In the genomic region with DNA sequence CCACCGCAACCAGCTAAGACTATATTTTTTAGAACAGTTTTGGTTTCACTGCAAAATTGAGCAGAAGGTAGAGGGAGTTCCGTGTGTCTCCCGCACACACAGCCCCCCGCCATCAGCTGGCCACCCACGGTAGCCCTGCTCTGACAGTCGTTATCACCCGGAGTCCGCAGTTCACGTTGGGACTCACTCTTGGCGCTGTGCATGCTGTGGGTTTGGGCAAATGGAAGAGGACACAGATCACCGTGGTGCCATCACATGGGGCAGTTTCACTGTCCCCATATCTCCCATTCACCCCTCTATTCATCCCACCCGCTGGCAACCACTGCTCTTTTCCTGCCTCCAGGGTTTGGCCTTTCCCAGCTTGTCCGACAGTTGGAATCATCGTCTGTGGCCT, we compare ENCODE assay signal across 1 cellular context.
TF ChIP-seq lines count a peak whose summit lies in the region.

No MANE protein-coding gene starts in this region.

TF ChIP-seq in IMR-90, 13 proteins besides CTCF, POLR2A, EP300 and RAD21:
- TF ChIP-seq CHD1 (IDR thresholded peaks at IDR 0.05; ENCODE audit: low read depth, low read length), result no peak
- TF ChIP-seq SMC3 (IDR thresholded peaks at IDR 0.05; ENCODE audit: low read depth, low read length), result no peak
- no peak for TF ChIP-seq MXI1 (IDR thresholded peaks at IDR 0.05; ENCODE audit: borderline replicate concordance, low read depth, low read length)
- TF ChIP-seq BHLHE40 (IDR thresholded peaks at IDR 0.05; ENCODE audit: low read depth, low read length), result no peak
- TF ChIP-seq, protein P1, sequence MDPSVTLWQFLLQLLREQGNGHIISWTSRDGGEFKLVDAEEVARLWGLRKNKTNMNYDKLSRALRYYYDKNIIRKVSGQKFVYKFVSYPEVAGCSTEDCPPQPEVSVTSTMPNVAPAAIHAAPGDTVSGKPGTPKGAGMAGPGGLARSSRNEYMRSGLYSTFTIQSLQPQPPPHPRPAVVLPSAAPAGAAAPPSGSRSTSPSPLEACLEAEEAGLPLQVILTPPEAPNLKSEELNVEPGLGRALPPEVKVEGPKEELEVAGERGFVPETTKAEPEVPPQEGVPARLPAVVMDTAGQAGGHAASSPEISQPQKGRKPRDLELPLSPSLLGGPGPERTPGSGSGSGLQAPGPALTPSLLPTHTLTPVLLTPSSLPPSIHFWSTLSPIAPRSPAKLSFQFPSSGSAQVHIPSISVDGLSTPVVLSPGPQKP (IDR thresholded peaks at IDR 0.05; ENCODE audit: borderline replicate concordance, low read depth, low read length), result no peak
- TF ChIP-seq MAZ (IDR thresholded peaks at IDR 0.05; ENCODE audit: borderline replicate concordance, low read depth, low read length), result no peak
- no peak for TF ChIP-seq MAFK (IDR thresholded peaks at IDR 0.05; ENCODE audit: low read depth, low read length)
- TF ChIP-seq, protein P2, sequence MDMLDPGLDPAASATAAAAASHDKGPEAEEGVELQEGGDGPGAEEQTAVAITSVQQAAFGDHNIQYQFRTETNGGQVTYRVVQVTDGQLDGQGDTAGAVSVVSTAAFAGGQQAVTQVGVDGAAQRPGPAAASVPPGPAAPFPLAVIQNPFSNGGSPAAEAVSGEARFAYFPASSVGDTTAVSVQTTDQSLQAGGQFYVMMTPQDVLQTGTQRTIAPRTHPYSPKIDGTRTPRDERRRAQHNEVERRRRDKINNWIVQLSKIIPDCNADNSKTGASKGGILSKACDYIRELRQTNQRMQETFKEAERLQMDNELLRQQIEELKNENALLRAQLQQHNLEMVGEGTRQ (IDR thresholded peaks at IDR 0.05; ENCODE audit: low read depth, low read length), result no peak
- no peak for TF ChIP-seq RCOR1 (IDR thresholded peaks at IDR 0.05; ENCODE audit: insufficient replicate concordance, low read length)
- no peak for TF ChIP-seq RFX5 (IDR thresholded peaks at IDR 0.05; ENCODE audit: low read depth, low read length)
- no peak for TF ChIP-seq CEBPB (IDR thresholded peaks at IDR 0.05; ENCODE audit: low read depth, low read length)
- no peak for TF ChIP-seq NFE2L2 (IDR thresholded peaks at IDR 0.05; ENCODE audit: low read depth, low read length)
- TF ChIP-seq FOS (IDR thresholded peaks at IDR 0.05; ENCODE audit: low read depth, low read length), result no peak
